18 cellular contexts compared by ENCODE assay signal in the genomic region with DNA sequence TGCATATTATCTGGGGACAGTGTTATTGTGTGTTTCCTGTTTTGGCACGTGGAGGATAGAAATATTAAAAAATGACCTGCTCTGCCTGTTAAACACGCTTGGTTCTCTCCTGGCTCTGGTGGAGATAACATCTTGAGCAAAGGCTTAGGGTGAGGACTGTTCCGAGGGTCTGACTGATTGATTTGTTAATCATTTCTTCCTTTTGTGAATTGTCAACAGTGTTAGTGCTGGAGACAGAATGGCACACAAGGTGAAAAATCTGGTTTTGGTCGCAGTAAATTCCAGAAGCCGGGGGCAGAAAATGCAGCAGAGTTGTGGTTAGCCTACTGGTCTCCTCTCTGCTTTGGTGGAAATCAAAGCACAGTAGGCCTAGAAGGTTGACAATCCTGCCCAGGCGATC.
DNase-seq lines count a peak whose midpoint lies in the region; TF ChIP-seq lines count a peak whose summit lies in the region.
"Had no signal": no experiment of that assay in that cellular context is flagged by ENCODE, and none has a peak within 500 bp of the region (broad histone marks: within the 10 kb centered on the region; RNA-seq: fewer than 3 reads in every experiment).

No MANE protein-coding gene starts in this region.

- H2AFZ ChIP-seq in osteoblast (ENCODE audit: low read length), result no peak overlapping the region

- no peak overlapping the region for H3K4me2 ChIP-seq in mesendoderm (ENCODE audit: low read length)
- no peak overlapping the region for H3K4me2 ChIP-seq in osteoblast (ENCODE audit: insufficient read depth, low read length)

- no peak overlapping the region for H4K8ac ChIP-seq in mesendoderm (ENCODE audit: low read depth, low read length)

- H3K4ac ChIP-seq in mesendoderm (ENCODE audit: low read depth, low read length), result no peak overlapping the region

- H2BK15ac ChIP-seq in mesendoderm (replicated peaks; ENCODE audit: low read depth), result no peak overlapping the region

- H3K4me3 ChIP-seq in mesendoderm (ENCODE audit: low read length) (no peak overlapping the region), osteoblast (ENCODE audit: insufficient read depth, low read length) (no peak overlapping the region)
- H3K4me3 ChIP-seq: SJCRH30 had no signal

- H3K23ac ChIP-seq in mesendoderm (ENCODE audit: low read length), result no peak overlapping the region

- no peak overlapping the region for H3K18ac ChIP-seq in mesendoderm (ENCODE audit: low read length)

- no peak overlapping the region for H2AK5ac ChIP-seq in mesendoderm (ENCODE audit: low read length)

- H3K9me3 ChIP-seq in osteoblast (ENCODE audit: low read depth, low read length), result no peaks in the 10 kb centered on the region
- H3K9me3 ChIP-seq: SJCRH30 had no signal

- H3K4me1 ChIP-seq in mesendoderm (ENCODE audit: control insufficient read depth, low read depth, low read length), result no peaks in the 10 kb centered on the region
- no peaks in the 10 kb centered on the region for H3K4me1 ChIP-seq in osteoblast (ENCODE audit: insufficient read depth, low read length)

- no peak overlapping the region for H4K5ac ChIP-seq in mesendoderm (ENCODE audit: low read length)

- no peaks in the 10 kb centered on the region for H4K20me1 ChIP-seq in osteoblast (ENCODE audit: insufficient read depth, low read length)

- H2BK5ac ChIP-seq in mesendoderm (ENCODE audit: low read length), result no peak overlapping the region

- TF ChIP-seq CTCF in osteoblast (IDR thresholded peaks at IDR 0.05; ENCODE audit: extremely low read depth, low read depth, low read length), result no peak

- H3K9ac ChIP-seq in mesendoderm (ENCODE audit: low read length), result no peak overlapping the region

- H3K79me2 ChIP-seq in mesendoderm (ENCODE audit: control insufficient read depth, insufficient read depth, low read length) (no peaks in the 10 kb centered on the region), osteoblast (ENCODE audit: insufficient read depth, low read length) (no peaks in the 10 kb centered on the region)

- H3K27ac ChIP-seq in mesendoderm (ENCODE audit: low read depth, low read length) (no peak overlapping the region), osteoblast (ENCODE audit: low read depth, low read length) (no peak overlapping the region)
- H3K27ac ChIP-seq: 22Rv1, SJCRH30 had no signal

- no peak overlapping the region for H2BK120ac ChIP-seq in mesendoderm (ENCODE audit: low read depth, low read length)

- H3K56ac ChIP-seq in mesendoderm (ENCODE audit: low read length), result no peak overlapping the region

- WGBS in mesendoderm (ENCODE audit: extremely low coverage, insufficient coverage, low lambda C conversion rate), result no CpG with 5 or more reads among the region's 6 CpGs

- H3K27me3 ChIP-seq in mesendoderm (ENCODE audit: insufficient read depth, low read length, poor library complexity) (no peaks in the 10 kb centered on the region), osteoblast (ENCODE audit: insufficient read depth, low read length) (no peaks in the 10 kb centered on the region)
- H3K27me3 ChIP-seq: SJCRH30 had no signal

- peak; percentile 0 for DNase-seq in SIG-M5 treated with dmso at 0.1 percent for 504 hours (lab: John Stamatoyannopoulos, UW; ENCODE audit: unreplicated experiment)
- no peak for DNase-seq in SIG-M5 (lab: John Stamatoyannopoulos, UW)
- peak; percentile 94 for DNase-seq in HT-29 (ENCODE audit: low spot score)
- DNase-seq in mesendoderm, result peak; percentile 13
- DNase-seq in kidney glomerular epithelial cell (lab: John Stamatoyannopoulos, UW), result no peak
- no peak for DNase-seq in osteoblast (ENCODE audit: insufficient read length, low spot score, missing footprints)
- no peak for DNase-seq in NCI-H1436 treated with DMSO at 0.1 percent for 48 hours (lab: John Stamatoyannopoulos, UW)
- DNase-seq: GOT3, HCEC 1CT, Karpas-422, NCI-H1092 treated with DMSO at 0.1 percent for 48 hours, NCI-H1436, NCI-H187 treated with DMSO at 0.1 percent for 48 hours, NCI-H446, NCI-H524 treated with DMSO at 0.1 percent for 48 hours, NCI-H774 had no signal

- no peaks in the 10 kb centered on the region for H3K79me1 ChIP-seq in mesendoderm (ENCODE audit: low read length)

- H3K36me3 ChIP-seq in mesendoderm (ENCODE audit: control insufficient read depth, insufficient read depth, low read length) (no peaks in the 10 kb centered on the region), osteoblast (ENCODE audit: insufficient read depth, low read length) (no peaks in the 10 kb centered on the region)
- H3K36me3 ChIP-seq: SJCRH30 had no signal

Comparison
In these comparisons a context has a peak if more than half of its experiments do, and no peak if none do; other contexts are left out.
1. DNase-seq: peak in SIG-M5 treated with dmso at 0.1 percent for 504 hours (single experiment), HT-29 (single experiment) and mesendoderm (single experiment); none in SIG-M5 (single experiment), kidney glomerular epithelial cell (single experiment), osteoblast (single experiment) and NCI-H1436 treated with DMSO at 0.1 percent for 48 hours (single experiment).